ENCODE assay signal across 8 cellular contexts in the genomic region with DNA sequence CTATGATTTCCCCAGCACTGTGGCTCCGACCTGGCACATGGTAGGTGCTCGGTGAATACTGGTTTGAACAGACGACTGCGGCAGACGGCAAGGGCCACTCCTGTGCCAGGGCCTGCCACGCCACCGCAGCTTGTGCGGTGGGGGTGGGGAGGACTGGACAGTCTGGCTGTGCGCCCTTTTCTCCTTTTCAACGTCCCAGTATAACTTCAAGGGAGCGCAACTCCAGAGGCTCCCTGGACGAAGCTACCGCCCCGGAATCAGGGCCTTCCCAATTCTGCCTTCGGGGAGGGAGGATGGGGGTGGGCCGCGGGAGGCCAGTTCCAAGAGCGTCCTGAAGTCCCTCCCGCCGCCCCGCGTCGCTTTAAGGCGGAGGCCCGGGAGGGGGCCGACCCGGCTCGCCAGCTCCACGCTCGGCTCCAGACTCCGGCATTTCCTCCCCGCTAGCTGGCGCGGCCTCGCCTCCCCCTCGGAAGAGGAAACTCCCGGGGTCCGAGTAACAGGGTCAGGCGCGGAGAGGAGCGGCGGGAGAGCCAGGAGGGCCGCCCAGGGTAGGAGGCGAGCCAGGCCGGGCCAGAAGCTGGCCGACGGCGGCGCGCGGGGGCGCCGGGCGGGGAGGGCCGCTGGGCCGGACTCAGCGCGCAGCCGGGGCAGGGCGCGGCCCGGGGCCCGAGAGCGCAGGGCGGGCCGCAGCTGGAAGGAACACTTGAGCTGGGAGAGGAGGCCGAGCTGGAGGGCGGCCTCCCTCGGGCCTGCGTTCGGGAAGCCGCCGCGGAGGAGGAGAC. TPM values are rescaled to one million over a fixed set of nuclear protein-coding genes. Genes with fewer than 3 reads are reported as not detected.
DNase-seq lines count a peak whose midpoint lies in the region; ATAC-seq and TF ChIP-seq lines count a peak whose summit lies in the region.

A gene (plus strand): TSS at position 388 of the 782 bp plus-strand sequence. CDS start 498 bp downstream, outside the sequence.

- H3K4me2 ChIP-seq in GM23248 (ENCODE audit: unreplicated experiment), result peak within 1 kb of the TSS; percentile 87

- peaks cover 29% of the 10 kb centered on the region for H3F3A ChIP-seq in GM23248 (ENCODE audit: insufficient read depth)

- peaks cover 45% of the 10 kb centered on the region for H3K4me1 Mint-ChIP-seq in chondrocyte (ENCODE audit: low read depth)

- no peaks in the 10 kb centered on the region for H3K36me3 Mint-ChIP-seq in chondrocyte (ENCODE audit: low read depth)

- peak within 1 kb of the TSS; percentile 92 for H3K9ac ChIP-seq in GM23248

- peak within 1 kb of the TSS; percentile 95 for H3K27ac ChIP-seq in GM23248
- peak within 1 kb of the TSS; percentile 83 to 95 (median 91) for H3K27ac ChIP-seq in Peyer's patch
- peak within 1 kb of the TSS; percentile 75 to 98 (median 93) for H3K27ac ChIP-seq in skin epidermis

- H3K4me3 Mint-ChIP-seq in chondrocyte (ENCODE audit: unreplicated experiment), result peak within 1 kb of the TSS; percentile 83

- no peaks in the 10 kb centered on the region for H3K9me2 ChIP-seq in GM23248 (ENCODE audit: insufficient read depth)

- H4K20me1 ChIP-seq in GM23248 (ENCODE audit: insufficient read depth), result no peaks in the 10 kb centered on the region

- DNase-seq in DMS153 treated with DMSO at 0.1 percent for 48 hours (lab: John Stamatoyannopoulos, UW; ENCODE audit: unreplicated experiment) (peak; percentile 28), GM23248 (peak; percentile 96), Peyer's patch (peak; percentile 44 to 87 (median 83)), chondrocyte (ENCODE audit: low spot score) (peak; percentile 92), islet precursor cell (peak; percentile 90), cortex of kidney (lab: John Stamatoyannopoulos, UW) (no peak)

- no peaks in the 10 kb centered on the region for H3K9me3 Mint-ChIP-seq in chondrocyte (ENCODE audit: low read depth)

- no peak for ATAC-seq in GM18867 (IDR thresholded peaks at IDR 0.05; ENCODE audit: unreplicated experiment)

- WGBS in GM23248 (ENCODE audit: low coverage in 1 of 2, low lambda C conversion rate in 2 of 2, missing lambda C conversion rate in 2 of 2), 2 experiments, result 1% methylated on average over 45 to 55 of the region's 74 CpGs

- no peaks in the 10 kb centered on the region for H3K27me3 Mint-ChIP-seq in chondrocyte (ENCODE audit: low read depth)

- H3K9me3 ChIP-seq in GM23248 (ENCODE audit: low read depth) (no peaks in the 10 kb centered on the region), Peyer's patch (no peaks in the 10 kb centered on the region)

- H3K4me1 ChIP-seq in GM23248 (ENCODE audit: insufficient read depth) (peaks cover 37% of the 10 kb centered on the region), Peyer's patch (peaks cover 0 to 43% (median 9%) of the 10 kb centered on the region in 4 donors)

- in situ Hi-C loops in GM23248 (cut with MboI), result no loop called here

- peak in 3 of 6 experiments; percentile 0 to 11 (median 4) for TF ChIP-seq CTCF in Peyer's patch (IDR thresholded peaks at IDR 0.05)
- TF ChIP-seq CTCF in chondrocyte (IDR thresholded peaks at IDR 0.05), result no peak

- TF ChIP-seq POLR2A in Peyer's patch (IDR thresholded peaks at IDR 0.05), result peak; percentile 63 to 65

- no peaks in the 10 kb centered on the region for H3K27me3 ChIP-seq in GM23248 (replicated peaks; ENCODE audit: insufficient read depth)
- H3K27me3 ChIP-seq in Peyer's patch, result no peaks in the 10 kb centered on the region

- H3K79me2 ChIP-seq in GM23248 (ENCODE audit: insufficient read depth), result peaks cover 43% of the 10 kb centered on the region

- H3K36me3 ChIP-seq in GM23248 (ENCODE audit: low read depth) (peaks cover 6% of the 10 kb centered on the region; the same call in 1 of the 2 replicates), Peyer's patch (peaks cover 0 to 10% (median 0%) of the 10 kb centered on the region in 3 donors)

- peak within 1 kb of the TSS; percentile 96 for H3K27ac Mint-ChIP-seq in chondrocyte (ENCODE audit: unreplicated experiment)

- H3K4me3 ChIP-seq in GM23248 (peak within 1 kb of the TSS; percentile 73), Peyer's patch (peak within 1 kb of the TSS; percentile 61 to 85 (median 67)), skin epidermis (peak within 1 kb of the TSS; percentile 45 to 66 (median 64))

- peak within 1 kb of the TSS; percentile 81 for H2AFZ ChIP-seq in GM23248

RNA-seq across cellular contexts. Expression of the gene that starts here (rescaled TPM):
- total RNA-seq in GM23248 (2014; rRNA removed; shearing (Covaris generic)), result 64.7 and 71.9 TPM in 2 replicates
- 9.5 and 11.0 TPM in 2 replicates for polyA plus RNA-seq in GM23248 (2016; fragmentation: Nextera tagmentation; extraction: Ambion mirVana)
- 10 to 100 TPM; 23.6 to 38.9 (median 32.5) TPM for total RNA-seq in Peyer's patch
- total RNA-seq in chondrocyte, result 64.1 to 65.3 TPM (median 65.0 TPM) in 3 replicates
